Comparison of ENCODE assay signal across 11 cellular contexts in the genomic region with DNA sequence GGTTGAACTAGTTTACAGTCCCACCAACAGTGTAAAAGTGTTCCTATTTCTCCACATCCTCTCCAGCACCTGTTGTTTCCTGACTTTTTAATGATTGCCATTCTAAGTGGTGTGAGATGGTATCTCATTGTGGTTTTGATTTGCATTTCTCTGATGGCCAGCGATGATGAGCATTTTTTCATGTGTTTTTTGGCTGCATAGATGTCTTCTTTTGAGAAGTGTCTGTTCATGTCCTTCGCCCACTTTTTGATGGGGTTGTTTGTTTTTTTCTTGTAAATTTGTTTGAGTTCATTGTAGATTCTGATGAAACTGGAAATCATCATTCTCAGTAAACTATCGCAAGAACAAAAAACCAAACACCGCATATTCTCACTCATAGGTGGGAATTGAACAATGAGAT. TPM values are rescaled to one million over a fixed set of nuclear protein-coding genes. Genes with fewer than 3 reads are reported as not detected.
"Had no signal": no experiment of that assay in that cellular context is flagged by ENCODE, and none has a peak within 500 bp of the region (broad histone marks: within the 10 kb centered on the region; RNA-seq: fewer than 3 reads in every experiment).

No MANE protein-coding gene starts in this region.

RNA-seq across cellular contexts. Expression of gene TAL2, which starts 41.4 kb away (rescaled TPM):
- total RNA-seq: activated CD4-positive, alpha-beta memory T cell treated with anti-CD3 and anti-CD28 coated beads for 36 hours; activated CD4-positive, alpha-beta memory T cell treated with anti-CD3 and anti-CD28 coated beads, Interleukin-2, amount 10 ng/mL, durations not matched to agents 7 days and 5 days; activated CD4-positive, alpha-beta T cell treated with anti-CD3 and anti-CD28 coated beads for 36 hours; activated CD4-positive, alpha-beta T cell treated with anti-CD3 and anti-CD28 coated beads, Interleukin-2, amount 10 ng/mL, durations not matched to agents 24 days and 14 days; activated CD4-positive, alpha-beta T cell treated with anti-CD3 and anti-CD28 coated beads, Interleukin-2, amount 10 ng/mL, durations not matched to agents 7 days and 5 days; activated CD8-positive, alpha-beta T cell treated with anti-CD3 and anti-CD28 coated beads for 36 hours; T-cell; T-helper 1 cell treated with Interleukin-12 subunit alpha and Interleukin-12 subunit beta and Interleukin-4 antibody, amounts not matched to agents 30 ng/mL and 1 ng/mL, for 36 hours; T-helper 17 cell; T-helper 2 cell treated with Interferon-gamma antibody and Interleukin-4, amounts not matched to agents 100 ng/mL and 5 ng/mL, for 36 hours; WTC11 had no signal
